8 cellular contexts compared by ENCODE assay signal in genomic region chr16:81616321-81617020, GRCh38.
DNase-seq lines count a peak whose midpoint lies in the region; ATAC-seq and TF ChIP-seq lines count a peak whose summit lies in the region.

No MANE protein-coding gene starts in this region.

- no peaks in the 10 kb centered on the region for H3K27me3 ChIP-seq in thyroid gland

- intact Hi-C loops in thyroid gland (cut with DNase I) = no loop called here

- no peaks in the 10 kb centered on the region for H3K9me3 ChIP-seq in thyroid gland

- WGBS in thyroid gland, 2 donors = 66 to 70% methylated on average over 17 of the region's 17 CpGs

- H3K4me3 ChIP-seq in thyroid gland (replicated peaks in 1 of 3) = no peak overlapping the region

- no peak for TF ChIP-seq POLR2A in thyroid gland (IDR thresholded peaks at IDR 0.05)

- no peak for TF ChIP-seq CTCF in thyroid gland (IDR thresholded peaks at IDR 0.05)

- H3K4me1 ChIP-seq in thyroid gland = peaks cover 0 to 30% of the 10 kb centered on the region in 2 donors

- DNase-seq in AG08395 (ENCODE audit: low spot score) = peak; percentile 85
- DNase-seq in activated CD8-positive, alpha-beta memory T cell treated with anti-CD3 and anti-CD28 coated beads for 4 hours (ENCODE audit: low read depth in 2 of 2) = peak; percentile 52 to 58
- no peak for DNase-seq in epithelial cell of prostate (ENCODE audit: low read depth, low spot score)
- peak in 40 of 56 donors; percentile 10 to 77 (median 40) for DNase-seq in nucleus accumbens (lab: John Stamatoyannopoulos, UW)
- DNase-seq in thyroid gland = peak; percentile 69 to 78
- DNase-seq in H4 (ENCODE audit: low spot score) = no peak

- no peaks in the 10 kb centered on the region for H3K36me3 ChIP-seq in thyroid gland

- ATAC-seq in GM19397 (IDR thresholded peaks at IDR 0.05; ENCODE audit: unreplicated experiment) (peak; percentile 61), HG03558 (IDR thresholded peaks at IDR 0.05; ENCODE audit: extremely low read depth, unreplicated experiment) (peak; percentile 44)

- peak overlapping the region; percentile 36 for H3K27ac ChIP-seq in epithelial cell of prostate
- H3K27ac ChIP-seq in thyroid gland = no peak overlapping the region

Comparison
In these comparisons a context has a peak if more than half of its experiments do, and no peak if none do; other contexts are left out.
1. DNase-seq: peak in AG08395 (single experiment), activated CD8-positive, alpha-beta memory T cell treated with anti-CD3 and anti-CD28 coated beads for 4 hours (2 of 2), nucleus accumbens (40 of 56) and thyroid gland (2 of 2); none in epithelial cell of prostate (single experiment) and H4 (single experiment).